In genomic region chrX:106588801-106589200, GRCh38 we compare ENCODE assay signal across 24 cellular contexts. TPM values are rescaled to one million over a fixed set of nuclear protein-coding genes. Genes with fewer than 3 reads are reported as not detected.
DNase-seq lines count a peak whose midpoint lies in the region; ATAC-seq and TF ChIP-seq lines count a peak whose summit lies in the region.
"Had no signal": no experiment of that assay in that cellular context is flagged by ENCODE, and none has a peak within 500 bp of the region (broad histone marks: within the 10 kb centered on the region; RNA-seq: fewer than 3 reads in every experiment).

No MANE protein-coding gene starts in this region.

- no peak overlapping the region for H3K27ac Mint-ChIP-seq in natural killer cell treated with Interleukin-12 subunit alpha and Interleukin-12 subunit beta and Interleukin-15 and Interleukin-18, amount 100 ng/mL, for 72 hours
- H3K27ac Mint-ChIP-seq in natural killer cell (no peak overlapping the region), T-helper 17 cell (no peak overlapping the region)
- H3K27ac Mint-ChIP-seq: activated CD4-positive, alpha-beta T cell treated with anti-CD3 and anti-CD28 coated beads, Interleukin-2, amount 10 ng/mL, durations not matched to agents 24 days and 14 days; IgD-negative memory B cell; immature natural killer cell; nephron progenitor cell; stimulated activated naive B cell treated with anti-CD40 and anti-IgM and Interleukin-4, amounts not matched to agents 10 μg/mL and 1 μg/mL and 100 μg/mL, for 72 hours had no signal

- intact Hi-C loops in natural killer cell (cut with micrococcal nuclease) = no loop called here

- H3K27me3 Mint-ChIP-seq in natural killer cell treated with Interleukin-12 subunit alpha and Interleukin-12 subunit beta and Interleukin-15 and Interleukin-18, amount 100 ng/mL, for 72 hours = peaks cover 14 to 15% of the 10 kb centered on the region in 2 donors
- H3K27me3 Mint-ChIP-seq in natural killer cell (ENCODE audit: low read depth in 2 of 2) (peaks cover 0 to 21% of the 10 kb centered on the region in 2 donors), T-helper 17 cell (no peaks in the 10 kb centered on the region)
- H3K27me3 Mint-ChIP-seq: activated CD4-positive, alpha-beta T cell treated with anti-CD3 and anti-CD28 coated beads, Interleukin-2, amount 10 ng/mL, durations not matched to agents 24 days and 14 days had no signal

- DNase-seq in natural killer cell treated with Interleukin-12 subunit alpha and Interleukin-12 subunit beta and Interleukin-15 and Interleukin-18, amount 100 ng/mL, for 72 hours (ENCODE audit: low spot score) = no peak
- DNase-seq in natural killer cell = no peak
- DNase-seq in T-helper 17 cell = no peak
- no peak for DNase-seq in pons (ENCODE audit: low spot score)
- no peak for DNase-seq in cerebellum (ENCODE audit: low spot score)
- no peak for DNase-seq in DMS53 (lab: John Stamatoyannopoulos, UW)
- DNase-seq: activated CD4-positive, alpha-beta T cell treated with anti-CD3 and anti-CD28 coated beads, Interleukin-2, amount 10 ng/mL, durations not matched to agents 24 days and 14 days; activated naive CD4-positive, alpha-beta T cell treated with anti-CD3 and anti-CD28 coated beads, Interleukin-2, amount 50 U/mL, for 16 hours; immature natural killer cell; left cardiac atrium; NCI-H146; NCI-H226; nephron progenitor cell; SJCRH30; stimulated activated CD4-positive, alpha-beta T cell treated with anti-CD3 and anti-CD28 coated beads, Interleukin-15, amount 100 ng/mL, for 24 hours; stimulated activated naive B cell treated with anti-CD40 and anti-IgM and Interleukin-4, amounts not matched to agents 10 μg/mL and 1 μg/mL and 100 μg/mL, for 72 hours; SW 1271; T-helper 9 cell; upper lobe of right lung had no signal

- TF ChIP-seq CTCF in natural killer cell (IDR thresholded peaks at IDR 0.05) = no peak

- no peaks in the 10 kb centered on the region for H3K9me3 Mint-ChIP-seq in natural killer cell treated with Interleukin-12 subunit alpha and Interleukin-12 subunit beta and Interleukin-15 and Interleukin-18, amount 100 ng/mL, for 72 hours
- no peaks in the 10 kb centered on the region for H3K9me3 Mint-ChIP-seq in natural killer cell
- H3K9me3 Mint-ChIP-seq: activated CD4-positive, alpha-beta T cell treated with anti-CD3 and anti-CD28 coated beads, Interleukin-2, amount 10 ng/mL, durations not matched to agents 24 days and 14 days; IgD-negative memory B cell; stimulated activated naive B cell treated with anti-CD40 and anti-IgM and Interleukin-4, amounts not matched to agents 10 μg/mL and 1 μg/mL and 100 μg/mL, for 72 hours had no signal

- peaks cover 0 to 4% of the 10 kb centered on the region in 2 donors for H3K4me1 Mint-ChIP-seq in natural killer cell treated with Interleukin-12 subunit alpha and Interleukin-12 subunit beta and Interleukin-15 and Interleukin-18, amount 100 ng/mL, for 72 hours (ENCODE audit: low read depth in 2 of 2)
- H3K4me1 Mint-ChIP-seq in natural killer cell (no peaks in the 10 kb centered on the region), T-helper 17 cell (peaks cover 5% of the 10 kb centered on the region)
- H3K4me1 Mint-ChIP-seq: activated CD4-positive, alpha-beta T cell treated with anti-CD3 and anti-CD28 coated beads, Interleukin-2, amount 10 ng/mL, durations not matched to agents 24 days and 14 days; IgD-negative memory B cell; immature natural killer cell; nephron progenitor cell; stimulated activated naive B cell treated with anti-CD40 and anti-IgM and Interleukin-4, amounts not matched to agents 10 μg/mL and 1 μg/mL and 100 μg/mL, for 72 hours had no signal

- no peak overlapping the region for H3K4me3 Mint-ChIP-seq in natural killer cell treated with Interleukin-12 subunit alpha and Interleukin-12 subunit beta and Interleukin-15 and Interleukin-18, amount 100 ng/mL, for 72 hours
- H3K4me3 Mint-ChIP-seq in natural killer cell = no peak overlapping the region
- peak overlapping the region; percentile 25 for H3K4me3 Mint-ChIP-seq in T-helper 17 cell
- H3K4me3 Mint-ChIP-seq: activated CD4-positive, alpha-beta T cell treated with anti-CD3 and anti-CD28 coated beads, Interleukin-2, amount 10 ng/mL, durations not matched to agents 24 days and 14 days; IgD-negative memory B cell; immature natural killer cell; nephron progenitor cell; stimulated activated naive B cell treated with anti-CD40 and anti-IgM and Interleukin-4, amounts not matched to agents 10 μg/mL and 1 μg/mL and 100 μg/mL, for 72 hours had no signal

- peak; percentile 48 to 73 for ATAC-seq in natural killer cell treated with Interleukin-12 subunit alpha and Interleukin-12 subunit beta and Interleukin-15 and Interleukin-18, amount 100 ng/mL, for 72 hours
- ATAC-seq in natural killer cell (no peak), GM21390 (IDR thresholded peaks at IDR 0.05; ENCODE audit: unreplicated experiment) (peak; percentile 80), T-helper 17 cell (no peak)
- ATAC-seq: left cardiac atrium; stimulated activated naive B cell treated with anti-CD40 and anti-IgM and Interleukin-4, amounts not matched to agents 10 μg/mL and 1 μg/mL and 100 μg/mL, for 72 hours; upper lobe of right lung had no signal

- H3K9me3 ChIP-seq in T-helper 17 cell (ENCODE audit: control insufficient read depth, low read length, poor library complexity, severe bottlenecking) = no peaks in the 10 kb centered on the region
- H3K9me3 ChIP-seq: BLaER1 treated with 17β-estradiol and CSF1 and Interleukin-3, amounts not matched to agents 10 nM and 100 nM; SJCRH30; suprapubic skin; upper lobe of right lung had no signal

- no peaks in the 10 kb centered on the region for H3K36me3 Mint-ChIP-seq in natural killer cell treated with Interleukin-12 subunit alpha and Interleukin-12 subunit beta and Interleukin-15 and Interleukin-18, amount 100 ng/mL, for 72 hours
- H3K36me3 Mint-ChIP-seq in natural killer cell (no peaks in the 10 kb centered on the region), T-helper 17 cell (ENCODE audit: low read depth) (peaks cover 2% of the 10 kb centered on the region)
- H3K36me3 Mint-ChIP-seq: IgD-negative memory B cell; immature natural killer cell; stimulated activated naive B cell treated with anti-CD40 and anti-IgM and Interleukin-4, amounts not matched to agents 10 μg/mL and 1 μg/mL and 100 μg/mL, for 72 hours had no signal

RNA-seq across cellular contexts. Expression of gene RADX, which starts 23.0 kb away (rescaled TPM):
- 1 to 10 TPM; 5.2 to 7.6 TPM for total RNA-seq in natural killer cell treated with Interleukin-12 subunit alpha and Interleukin-12 subunit beta and Interleukin-15 and Interleukin-18, amount 100 ng/mL, for 72 hours
- total RNA-seq in natural killer cell (1 to 10 TPM; 4.6 to 7.5 (median 7.2) TPM), T-helper 17 cell (10 to 100 TPM; 13.2 to 30.3 TPM), cerebellum (14.4 TPM)
- total RNA-seq: HT-29 had no signal

Comparison
In these comparisons a context has a peak if more than half of its experiments do, and no peak if none do; other contexts are left out.
1. ATAC-seq: peak in natural killer cell treated with Interleukin-12 subunit alpha and Interleukin-12 subunit beta and Interleukin-15 and Interleukin-18, amount 100 ng/mL, for 72 hours (2 of 2) and GM21390 (single experiment); none in natural killer cell (0 of 3) and T-helper 17 cell (single experiment).